ENCODE assay signal across 20 cellular contexts in the genomic region with DNA sequence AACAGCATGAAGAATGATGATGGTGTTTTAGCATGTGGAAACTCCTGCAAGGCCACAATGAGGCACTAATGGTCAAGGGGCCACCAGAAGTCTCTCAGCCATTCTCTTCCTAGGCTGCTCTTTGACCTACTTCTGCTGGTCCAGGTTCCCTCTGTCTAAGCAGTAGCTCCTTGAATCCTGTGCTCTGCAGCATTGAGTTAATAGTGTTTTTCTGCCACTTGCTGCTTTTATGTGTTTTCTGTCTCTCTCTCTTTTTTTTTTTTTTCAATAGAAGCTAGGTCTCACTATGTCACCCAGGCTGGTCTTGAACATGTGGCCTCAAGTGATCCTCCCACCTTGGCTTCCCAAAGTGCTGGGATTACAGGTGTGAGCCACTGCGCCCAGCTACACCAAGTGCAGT.
"Had no signal": no experiment of that assay in that cellular context is flagged by ENCODE, and none has a peak within 500 bp of the region (broad histone marks: within the 10 kb centered on the region; RNA-seq: fewer than 3 reads in every experiment).

No MANE protein-coding gene starts in this region.

- H3K4me3 ChIP-seq: esophagus muscularis mucosa, hepatocyte, left ventricle myocardium inferior, upper lobe of right lung had no signal

- H3K27ac ChIP-seq: brain microvascular endothelial cell, esophagus muscularis mucosa, hepatocyte, left ventricle myocardium inferior had no signal

- H3K9me3 ChIP-seq: esophagus muscularis mucosa, left ventricle myocardium inferior, upper lobe of right lung had no signal

- H3K4me3 Mint-ChIP-seq: activated CD8-positive, alpha-beta T cell treated with anti-CD3 and anti-CD28 coated beads, Interleukin-2, amount 10 ng/mL, durations not matched to agents 7 days and 5 days; activated T-helper 1 cell treated with anti-CD3 and anti-CD28 coated beads, Interleukin-12 subunit alpha, Interleukin-12 subunit beta, Interleukin-2, Interleukin-4 antibody, amounts not matched to agents 30 ng/mL and 10 ng/mL and 1 ng/mL, durations not matched to agents 14 hours and 24 hours and 36 hours; memory B cell had no signal

- H3K27ac Mint-ChIP-seq: activated CD8-positive, alpha-beta T cell treated with anti-CD3 and anti-CD28 coated beads, Interleukin-2, amount 10 ng/mL, durations not matched to agents 7 days and 5 days; activated T-helper 1 cell treated with anti-CD3 and anti-CD28 coated beads, Interleukin-12 subunit alpha, Interleukin-12 subunit beta, Interleukin-2, Interleukin-4 antibody, amounts not matched to agents 30 ng/mL and 10 ng/mL and 1 ng/mL, durations not matched to agents 14 hours and 24 hours and 36 hours; memory B cell had no signal

- DNase-seq: activated CD4-positive, alpha-beta T cell treated with anti-CD3 and anti-CD28 coated beads, Interleukin-2, amount 50 U/mL, for 1 hour; activated CD8-positive, alpha-beta T cell treated with anti-CD3 and anti-CD28 coated beads, Interleukin-2, amount 10 ng/mL, durations not matched to agents 7 days and 5 days; activated gamma-delta T cell; brain microvascular endothelial cell; caudate nucleus; dermis blood vessel endothelial cell; effector CD8-positive, alpha-beta T cell; glutamatergic neuron; immature natural killer cell; left ventricle myocardium inferior; occipital lobe; stimulated activated CD4-positive, alpha-beta T cell treated with anti-CD3 and anti-CD28 coated beads, Interleukin-4, amount 100 ng/mL, for 1 hour; stimulated activated naive CD8-positive, alpha-beta T cell treated with anti-CD3 and anti-CD28 coated beads, Interleukin-15, Interleukin-2, amounts not matched to agents 100 U/mL and 50 U/mL, for 24 hours; upper lobe of right lung had no signal

- H3K27me3 Mint-ChIP-seq: memory B cell had no signal

- H3K27me3 ChIP-seq: brain microvascular endothelial cell, esophagus muscularis mucosa, hepatocyte, upper lobe of right lung had no signal

- ATAC-seq: activated CD4-positive, CD25-positive, alpha-beta regulatory T cell treated with anti-CD3 and anti-CD28 coated beads, Interleukin-2, amount 50 U/mL, for 24 hours; activated CD8-positive, alpha-beta T cell treated with anti-CD3 and anti-CD28 coated beads, Interleukin-2, amount 10 ng/mL, durations not matched to agents 7 days and 5 days; activated naive CD4-positive, alpha-beta T cell treated with anti-CD3 and anti-CD28 coated beads, Interleukin-2, amount 50 U/mL, for 72 hours; stimulated activated naive CD8-positive, alpha-beta T cell treated with anti-CD3 and anti-CD28 coated beads, Interleukin-15, Interleukin-2, amounts not matched to agents 100 U/mL and 50 U/mL, for 24 hours had no signal

- H3K9me3 Mint-ChIP-seq: activated naive CD4-positive, alpha-beta T cell treated with anti-CD3 and anti-CD28 coated beads, Interleukin-2, amount 50 U/mL, for 72 hours; activated T-helper 1 cell treated with anti-CD3 and anti-CD28 coated beads, Interleukin-12 subunit alpha, Interleukin-12 subunit beta, Interleukin-2, Interleukin-4 antibody, amounts not matched to agents 30 ng/mL and 10 ng/mL and 1 ng/mL, durations not matched to agents 14 hours and 24 hours and 36 hours; immature natural killer cell; memory B cell had no signal
